ENCODE assay signal across 24 cellular contexts in genomic region chr15:94252906-94253305, GRCh38. TPM values are rescaled to one million over a fixed set of nuclear protein-coding genes. Genes with fewer than 3 reads are reported as not detected.
DNase-seq lines count a peak whose midpoint lies in the region; ATAC-seq, FAIRE-seq and TF ChIP-seq lines count a peak whose summit lies in the region.
"Had no signal": no experiment of that assay in that cellular context is flagged by ENCODE, and none has a peak within 500 bp of the region (broad histone marks: within the 10 kb centered on the region; RNA-seq: fewer than 3 reads in every experiment).

No MANE protein-coding gene starts in this region.

- CTCF ChIA-PET in Calu3 (lab: Charles Lee): interaction anchor here (0.8 kb wide), 1 partner anchor 14 kb away, joined by 3 read pairs; no protein-coding TSS in a partner anchor

- ATAC-seq in GM19452 (IDR thresholded peaks at IDR 0.05; ENCODE audit: unreplicated experiment) (peak; percentile 8), HG03565 (IDR thresholded peaks at IDR 0.05; ENCODE audit: unreplicated experiment) (no peak), Right ventricle myocardium inferior (no peak)
- no peak for ATAC-seq in activated naive CD4-positive, alpha-beta T cell treated with anti-CD3 and anti-CD28 coated beads, Interleukin-2, amount 50 U/mL, for 72 hours
- ATAC-seq: HCT116; left cardiac atrium; naive thymus-derived CD8-positive, alpha-beta T cell; Panc1; stimulated activated naive CD8-positive, alpha-beta T cell treated with anti-CD3 and anti-CD28 coated beads, Interleukin-15, amount 100 ng/mL, for 72 hours had no signal

- H3K27me3 ChIP-seq in mucosa of rectum (ENCODE audit: control insufficient read depth in 2 of 2, insufficient read depth in 2 of 2, low read length in 2 of 2): no peaks in the 10 kb centered on the region
- H3K27me3 ChIP-seq: ovary, right atrium auricular region, tibial nerve had no signal

- peak overlapping the region in 1 of 2 donors; percentile 11 for H3K4me3 ChIP-seq in mucosa of rectum (ENCODE audit: low read length in 2 of 2)
- H3K4me3 ChIP-seq: ovary, right atrium auricular region, tibial nerve had no signal

- peaks cover 24 to 50% of the 10 kb centered on the region in 2 donors for H3K4me1 ChIP-seq in mucosa of rectum (ENCODE audit: control insufficient read depth in 2 of 2, insufficient read depth in 2 of 2, low read length in 2 of 2)
- H3K4me1 ChIP-seq: right atrium auricular region had no signal

- peak overlapping the region; percentile 29 to 32 for H3K27ac ChIP-seq in mucosa of rectum (ENCODE audit: low read depth in 2 of 2, low read length in 2 of 2)
- H3K27ac ChIP-seq: ovary, right atrium auricular region, tibial nerve had no signal

- no peaks in the 10 kb centered on the region for H3K9me3 ChIP-seq in mucosa of rectum (ENCODE audit: control insufficient read depth in 2 of 2, low read length in 2 of 2)
- H3K9me3 ChIP-seq: ovary, right atrium auricular region, tibial nerve had no signal

- H3K9ac ChIP-seq in mucosa of rectum (ENCODE audit: low read depth in 1 of 2, low read length in 2 of 2): no peak overlapping the region

- DNase-seq in Calu3 (no peak), Right ventricle myocardium inferior (ENCODE audit: missing footprints) (no peak), frontal cortex (ENCODE audit: low spot score in 2 of 2) (no peak)
- no peak for DNase-seq in activated T-helper 1 cell treated with anti-CD3 and anti-CD28 coated beads, Interleukin-12 subunit alpha, Interleukin-12 subunit beta, Interleukin-2, Interleukin-4 antibody, amounts not matched to agents 30 ng/mL and 10 ng/mL and 1 ng/mL, durations not matched to agents 14 hours and 24 hours and 36 hours (ENCODE audit: low spot score)
- DNase-seq in activated naive CD4-positive, alpha-beta T cell treated with anti-CD3 and anti-CD28 coated beads, Interleukin-2, amount 50 U/mL, for 72 hours (ENCODE audit: low spot score in 2 of 2): no peak
- DNase-seq: activated gamma-delta T cell; dermis blood vessel endothelial cell; glutamatergic neuron; KG1; left cardiac atrium; mesendoderm; naive thymus-derived CD8-positive, alpha-beta T cell; NCI-H187 treated with DMSO at 0.1 percent for 48 hours; NCI-H226; ovary; stimulated activated CD4-positive, alpha-beta T cell treated with anti-CD3 and anti-CD28 coated beads, Interleukin-4, amount 100 ng/mL, for 24 hours; stimulated activated naive CD8-positive, alpha-beta T cell treated with anti-CD3 and anti-CD28 coated beads, Interleukin-15, amount 100 ng/mL, for 72 hours had no signal

- no peak for TF ChIP-seq CTCF in Calu3 (IDR thresholded peaks at IDR 0.05; ENCODE audit: unreplicated experiment)

- no peaks in the 10 kb centered on the region for H3K36me3 ChIP-seq in mucosa of rectum (ENCODE audit: control insufficient read depth in 2 of 2, insufficient read depth in 2 of 2, low read length in 2 of 2)
- H3K36me3 ChIP-seq: ovary, right atrium auricular region, tibial nerve had no signal

- H3K36me3 Mint-ChIP-seq in Calu3 (ENCODE audit: insufficient read depth, unreplicated experiment): peaks cover under 1% of the 10 kb centered on the region
- peaks cover 39% of the 10 kb centered on the region for H3K36me3 Mint-ChIP-seq in activated T-helper 1 cell treated with anti-CD3 and anti-CD28 coated beads, Interleukin-12 subunit alpha, Interleukin-12 subunit beta, Interleukin-2, Interleukin-4 antibody, amounts not matched to agents 30 ng/mL and 10 ng/mL and 1 ng/mL, durations not matched to agents 14 hours and 24 hours and 36 hours (ENCODE audit: low read depth)
- peaks cover 15 to 18% of the 10 kb centered on the region in 2 donors for H3K36me3 Mint-ChIP-seq in activated naive CD4-positive, alpha-beta T cell treated with anti-CD3 and anti-CD28 coated beads, Interleukin-2, amount 50 U/mL, for 72 hours

- peak overlapping the region; percentile 7 for H3K4me3 Mint-ChIP-seq in Calu3 (ENCODE audit: low read depth, unreplicated experiment)
- H3K4me3 Mint-ChIP-seq in activated T-helper 1 cell treated with anti-CD3 and anti-CD28 coated beads, Interleukin-12 subunit alpha, Interleukin-12 subunit beta, Interleukin-2, Interleukin-4 antibody, amounts not matched to agents 30 ng/mL and 10 ng/mL and 1 ng/mL, durations not matched to agents 14 hours and 24 hours and 36 hours: no peak overlapping the region

- intact Hi-C loops in Calu3 (cut with micrococcal nuclease; ENCODE audit: unreplicated experiment) (no loop called here), Right ventricle myocardium inferior (cut with DNase I) (no loop called here)
- intact Hi-C loops in activated T-helper 1 cell treated with anti-CD3 and anti-CD28 coated beads, Interleukin-12 subunit alpha, Interleukin-12 subunit beta, Interleukin-2, Interleukin-4 antibody, amounts not matched to agents 30 ng/mL and 10 ng/mL and 1 ng/mL, durations not matched to agents 14 hours and 24 hours and 36 hours (cut with micrococcal nuclease): loop anchor here (2.0 kb wide), 2 partner anchors 18 to 22 kb away; partner anchors contain the start of gene MCTP2

- peaks cover 3% of the 10 kb centered on the region for H3K9me3 Mint-ChIP-seq in Calu3 (ENCODE audit: low read depth, unreplicated experiment)
- H3K9me3 Mint-ChIP-seq in activated T-helper 1 cell treated with anti-CD3 and anti-CD28 coated beads, Interleukin-12 subunit alpha, Interleukin-12 subunit beta, Interleukin-2, Interleukin-4 antibody, amounts not matched to agents 30 ng/mL and 10 ng/mL and 1 ng/mL, durations not matched to agents 14 hours and 24 hours and 36 hours: peaks cover 13% of the 10 kb centered on the region
- peaks cover 11 to 16% of the 10 kb centered on the region in 2 donors for H3K9me3 Mint-ChIP-seq in activated naive CD4-positive, alpha-beta T cell treated with anti-CD3 and anti-CD28 coated beads, Interleukin-2, amount 50 U/mL, for 72 hours

- peaks cover 56% of the 10 kb centered on the region for H3K4me1 Mint-ChIP-seq in Calu3 (ENCODE audit: low read depth, unreplicated experiment)
- H3K4me1 Mint-ChIP-seq in activated T-helper 1 cell treated with anti-CD3 and anti-CD28 coated beads, Interleukin-12 subunit alpha, Interleukin-12 subunit beta, Interleukin-2, Interleukin-4 antibody, amounts not matched to agents 30 ng/mL and 10 ng/mL and 1 ng/mL, durations not matched to agents 14 hours and 24 hours and 36 hours (ENCODE audit: low read depth): peaks cover 80% of the 10 kb centered on the region

- BruUV-seq in Calu3 (replicated peaks; lab: Mats Ljungman, UMichigan): no TSS peak

- H3K27me3 Mint-ChIP-seq in Calu3 (ENCODE audit: unreplicated experiment): no peaks in the 10 kb centered on the region
- no peaks in the 10 kb centered on the region for H3K27me3 Mint-ChIP-seq in activated T-helper 1 cell treated with anti-CD3 and anti-CD28 coated beads, Interleukin-12 subunit alpha, Interleukin-12 subunit beta, Interleukin-2, Interleukin-4 antibody, amounts not matched to agents 30 ng/mL and 10 ng/mL and 1 ng/mL, durations not matched to agents 14 hours and 24 hours and 36 hours (ENCODE audit: insufficient read depth)
- H3K27me3 Mint-ChIP-seq: naive thymus-derived CD8-positive, alpha-beta T cell; stimulated activated naive CD8-positive, alpha-beta T cell treated with anti-CD3 and anti-CD28 coated beads, Interleukin-15, amount 100 ng/mL, for 72 hours had no signal

- FAIRE-seq in frontal cortex (lab: Jason Lieb, UNC): no peak

- H3K27ac Mint-ChIP-seq in Calu3 (ENCODE audit: unreplicated experiment): peak overlapping the region; percentile 9
- peak overlapping the region; percentile 36 for H3K27ac Mint-ChIP-seq in activated T-helper 1 cell treated with anti-CD3 and anti-CD28 coated beads, Interleukin-12 subunit alpha, Interleukin-12 subunit beta, Interleukin-2, Interleukin-4 antibody, amounts not matched to agents 30 ng/mL and 10 ng/mL and 1 ng/mL, durations not matched to agents 14 hours and 24 hours and 36 hours
- H3K27ac Mint-ChIP-seq in activated naive CD4-positive, alpha-beta T cell treated with anti-CD3 and anti-CD28 coated beads, Interleukin-2, amount 50 U/mL, for 72 hours: no peak overlapping the region

RNA-seq across cellular contexts. Expression of gene MCTP2, which starts 21.5 kb away (rescaled TPM):
- total RNA-seq in Calu3 (2022) (30.1 and 40.5 TPM in 2 replicates), Right ventricle myocardium inferior (1.2 TPM), frontal cortex (1.2 TPM)
- total RNA-seq in activated T-helper 1 cell treated with anti-CD3 and anti-CD28 coated beads, Interleukin-12 subunit alpha, Interleukin-12 subunit beta, Interleukin-2, Interleukin-4 antibody, amounts not matched to agents 30 ng/mL and 10 ng/mL and 1 ng/mL, durations not matched to agents 14 hours and 24 hours and 36 hours: 93.2 and 96.0 TPM in 2 replicates
- total RNA-seq in activated naive CD4-positive, alpha-beta T cell treated with anti-CD3 and anti-CD28 coated beads, Interleukin-2, amount 50 U/mL, for 72 hours: 10 to 100 TPM; 31.4 to 48.2 TPM

Comparison
In these comparisons a context has a peak if more than half of its experiments do, and no peak if none do; other contexts are left out.
1. H3K27ac Mint-ChIP-seq: peak in Calu3 (single experiment) and activated T-helper 1 cell treated with anti-CD3 and anti-CD28 coated beads, Interleukin-12 subunit alpha, Interleukin-12 subunit beta, Interleukin-2, Interleukin-4 antibody, amounts not matched to agents 30 ng/mL and 10 ng/mL and 1 ng/mL, durations not matched to agents 14 hours and 24 hours and 36 hours (single experiment); none in activated naive CD4-positive, alpha-beta T cell treated with anti-CD3 and anti-CD28 coated beads, Interleukin-2, amount 50 U/mL, for 72 hours (0 of 2).
2. RNA of gene MCTP2, which starts 21.5 kb away (total RNA-seq): 93.2 to 96.0 TPM in activated T-helper 1 cell treated with anti-CD3 and anti-CD28 coated beads, Interleukin-12 subunit alpha, Interleukin-12 subunit beta, Interleukin-2, Interleukin-4 antibody, amounts not matched to agents 30 ng/mL and 10 ng/mL and 1 ng/mL, durations not matched to agents 14 hours and 24 hours and 36 hours, 31.4 to 48.2 TPM in activated naive CD4-positive, alpha-beta T cell treated with anti-CD3 and anti-CD28 coated beads, Interleukin-2, amount 50 U/mL, for 72 hours and 30.1 to 40.5 TPM in Calu3; 1.2 TPM in frontal cortex (single experiment) and 1.2 TPM in Right ventricle myocardium inferior (single experiment); every median in the first group is over 10 times any median in the second.